Comparison of ENCODE assay signal across 17 cellular contexts in the genomic region with DNA sequence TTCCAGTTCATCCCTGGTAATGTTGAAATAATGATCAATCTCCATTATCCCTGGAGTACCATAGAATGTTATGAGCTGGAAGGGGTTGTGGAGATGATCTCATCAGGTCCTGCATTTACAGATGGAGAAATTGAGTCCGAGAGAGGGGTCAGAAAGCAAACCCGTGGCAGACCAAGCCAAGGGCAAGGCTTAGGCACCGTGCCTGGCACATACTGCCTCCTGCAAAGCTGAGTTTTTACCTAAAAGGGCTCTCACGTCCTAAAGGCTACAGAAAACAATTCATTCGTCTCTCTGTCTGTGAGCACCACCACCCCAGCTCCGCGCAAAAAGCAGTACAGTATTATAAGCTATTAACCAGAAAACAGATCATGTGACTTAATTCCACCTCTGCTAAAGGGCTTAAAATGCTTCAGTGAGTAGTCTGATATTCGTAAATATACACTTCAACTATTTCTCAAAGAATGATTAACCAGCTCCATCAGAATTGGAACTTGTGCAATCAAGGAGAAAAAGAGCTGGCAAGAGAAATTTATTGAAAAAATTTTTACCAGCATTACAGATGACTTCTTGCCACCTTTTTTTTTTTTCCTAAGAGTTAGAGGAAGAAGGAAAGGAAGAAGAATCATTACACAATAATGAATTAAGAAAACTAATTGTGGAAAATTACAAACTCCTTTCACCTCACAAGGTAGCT. TPM values are rescaled to one million over a fixed set of nuclear protein-coding genes. Genes with fewer than 3 reads are reported as not detected.
DNase-seq lines count a peak whose midpoint lies in the region; ATAC-seq, FAIRE-seq and TF ChIP-seq lines count a peak whose summit lies in the region.
"Had no signal": no experiment of that assay in that cellular context is flagged by ENCODE, and none has a peak within 500 bp of the region (broad histone marks: within the 10 kb centered on the region; RNA-seq: fewer than 3 reads in every experiment).

No MANE protein-coding gene starts in this region.

- no peak overlapping the region for H2AFZ ChIP-seq in trophoblast cell (ENCODE audit: insufficient read depth, low read length, poor library complexity)

- peaks cover 43% of the 10 kb centered on the region for H3K79me1 ChIP-seq in trophoblast cell (ENCODE audit: low read length)

- peak overlapping the region; percentile 98 for H3K27ac ChIP-seq in foreskin keratinocyte
- peak overlapping the region; percentile 14 for H3K27ac ChIP-seq in trophoblast cell (ENCODE audit: low read depth, low read length)
- H3K27ac ChIP-seq: brain microvascular endothelial cell had no signal

- peak overlapping the region; percentile 22 for H2AK5ac ChIP-seq in trophoblast cell (ENCODE audit: low read length)

- H2BK120ac ChIP-seq in trophoblast cell (ENCODE audit: insufficient read depth, low read length, poor library complexity), result no peak overlapping the region

- H3K23ac ChIP-seq in trophoblast cell (ENCODE audit: low read length), result no peak overlapping the region

- DNase-seq in foreskin keratinocyte (no peak), trophoblast cell (no peak), iPS-NIHi7 (ENCODE audit: extremely low spot score) (no peak), NCI-H187 (lab: John Stamatoyannopoulos, UW) (no peak)
- no peak for DNase-seq in activated CD4-positive, alpha-beta memory T cell treated with anti-CD3 and anti-CD28 coated beads, Interleukin-2, amount 10 ng/mL, durations not matched to agents 7 days and 5 days
- no peak for DNase-seq in stimulated activated naive CD8-positive, alpha-beta T cell treated with anti-CD3 and anti-CD28 coated beads, Interleukin-15, amount 100 ng/mL, for 72 hours
- DNase-seq: activated CD4-positive, alpha-beta T cell treated with anti-CD3 and anti-CD28 coated beads, Interleukin-2, amount 10 ng/mL, durations not matched to agents 24 days and 14 days; activated effector memory CD4-positive, alpha-beta T cell treated with anti-CD3 and anti-CD28 coated beads, Interleukin-2, amount 50 U/mL, for 16 hours; AML-193; brain microvascular endothelial cell; immature natural killer cell; NCI-H1436 treated with DMSO at 0.1 percent for 48 hours; NCI-H748 treated with DMSO at 0.1 percent for 48 hours; stimulated activated CD4-positive, alpha-beta T cell treated with anti-CD3 and anti-CD28 coated beads, Interleukin-12 subunit alpha, Interleukin-12 subunit beta, amount 100 ng/mL, for 4 hours had no signal

- H3K36me3 ChIP-seq in trophoblast cell (ENCODE audit: control insufficient read depth in 1 of 2, insufficient read depth in 2 of 2, low read length in 2 of 2), result no peaks in the 10 kb centered on the region
- H3K36me3 ChIP-seq: brain microvascular endothelial cell had no signal

- H3K4me3 Mint-ChIP-seq in activated CD4-positive, alpha-beta memory T cell treated with anti-CD3 and anti-CD28 coated beads, Interleukin-2, amount 10 ng/mL, durations not matched to agents 7 days and 5 days, result no peak overlapping the region
- no peak overlapping the region for H3K4me3 Mint-ChIP-seq in stimulated activated naive CD8-positive, alpha-beta T cell treated with anti-CD3 and anti-CD28 coated beads, Interleukin-15, amount 100 ng/mL, for 72 hours
- H3K4me3 Mint-ChIP-seq: activated CD4-positive, alpha-beta T cell treated with anti-CD3 and anti-CD28 coated beads, Interleukin-2, amount 10 ng/mL, durations not matched to agents 24 days and 14 days had no signal

- H3K4me2 ChIP-seq in trophoblast cell (ENCODE audit: low read length), result no peak overlapping the region

- ATAC-seq in foreskin keratinocyte, result no peak
- no peak for ATAC-seq in stimulated activated naive CD8-positive, alpha-beta T cell treated with anti-CD3 and anti-CD28 coated beads, Interleukin-15, amount 100 ng/mL, for 72 hours

- peaks cover 1% of the 10 kb centered on the region for H3K9me3 ChIP-seq in trophoblast cell (ENCODE audit: insufficient read depth, low read depth, low read length)

- POLR2A ChIA-PET in activated CD4-positive, alpha-beta memory T cell treated with anti-CD3 and anti-CD28 coated beads, Interleukin-2, amount 10 ng/mL, durations not matched to agents 7 days and 5 days (lab: Charles Lee), result interaction anchor here (1.1 kb wide), 1 partner anchor 230 kb away, joined by 3 read pairs; a partner anchor contains a TSS

- FAIRE-seq in G401.6 (lab: Jason Lieb, UNC), result peak; percentile 27
- FAIRE-seq in TTC549 (lab: Jason Lieb, UNC), result peak; percentile 63

- H4K8ac ChIP-seq in trophoblast cell (ENCODE audit: low read depth, low read length), result no peak overlapping the region

- no peak overlapping the region for H4K12ac ChIP-seq in trophoblast cell (ENCODE audit: low read depth, low read length)

- peaks cover 14% of the 10 kb centered on the region for H3K79me2 ChIP-seq in trophoblast cell (ENCODE audit: control insufficient read depth, insufficient read depth, low read length, poor library complexity)

- H3K36me3 Mint-ChIP-seq in activated CD4-positive, alpha-beta memory T cell treated with anti-CD3 and anti-CD28 coated beads, Interleukin-2, amount 10 ng/mL, durations not matched to agents 7 days and 5 days (ENCODE audit: low read depth), result no peaks in the 10 kb centered on the region
- H3K36me3 Mint-ChIP-seq: immature natural killer cell had no signal

- H3K9ac ChIP-seq in trophoblast cell (ENCODE audit: low read length), result no peak overlapping the region

- CTCF ChIA-PET in activated CD4-positive, alpha-beta memory T cell treated with anti-CD3 and anti-CD28 coated beads, Interleukin-2, amount 10 ng/mL, durations not matched to agents 7 days and 5 days (lab: Charles Lee), result interaction anchor here (2.1 kb wide), 1 partner anchor 21 kb away, joined by 8 read pairs; no protein-coding TSS in a partner anchor

- H3K14ac ChIP-seq in trophoblast cell (ENCODE audit: low read length), result no peak overlapping the region

- no peak overlapping the region for H3K4me3 ChIP-seq in trophoblast cell (ENCODE audit: low read depth, low read length)

- no peak overlapping the region for H3K4ac ChIP-seq in trophoblast cell (ENCODE audit: low read depth, low read length)

- peak overlapping the region; percentile 86 for H2BK12ac ChIP-seq in trophoblast cell (ENCODE audit: low read length)

- H3K4me1 Mint-ChIP-seq in activated CD4-positive, alpha-beta memory T cell treated with anti-CD3 and anti-CD28 coated beads, Interleukin-2, amount 10 ng/mL, durations not matched to agents 7 days and 5 days, result peaks cover 20% of the 10 kb centered on the region
- peaks cover 16% of the 10 kb centered on the region for H3K4me1 Mint-ChIP-seq in stimulated activated naive CD8-positive, alpha-beta T cell treated with anti-CD3 and anti-CD28 coated beads, Interleukin-15, amount 100 ng/mL, for 72 hours

- H3K18ac ChIP-seq in trophoblast cell (ENCODE audit: low read length), result no peak overlapping the region

- no peak for TF ChIP-seq CTCF in foreskin keratinocyte (conservative IDR thresholded peaks at IDR 0.05)

- WGBS in trophoblast cell (ENCODE audit: extremely low coverage, insufficient coverage, insufficient read length), result no CpG with 5 or more reads among the region's 8 CpGs

- H2BK5ac ChIP-seq in trophoblast cell (ENCODE audit: low read depth, low read length, poor library complexity), result no peak overlapping the region

- H3K9me3 Mint-ChIP-seq in activated CD4-positive, alpha-beta memory T cell treated with anti-CD3 and anti-CD28 coated beads, Interleukin-2, amount 10 ng/mL, durations not matched to agents 7 days and 5 days, result no peaks in the 10 kb centered on the region
- no peaks in the 10 kb centered on the region for H3K9me3 Mint-ChIP-seq in stimulated activated naive CD8-positive, alpha-beta T cell treated with anti-CD3 and anti-CD28 coated beads, Interleukin-15, amount 100 ng/mL, for 72 hours
- H3K9me3 Mint-ChIP-seq: activated CD4-positive, alpha-beta T cell treated with anti-CD3 and anti-CD28 coated beads, Interleukin-2, amount 10 ng/mL, durations not matched to agents 24 days and 14 days; immature natural killer cell had no signal

- no peak overlapping the region for H3K27ac Mint-ChIP-seq in activated CD4-positive, alpha-beta memory T cell treated with anti-CD3 and anti-CD28 coated beads, Interleukin-2, amount 10 ng/mL, durations not matched to agents 7 days and 5 days
- no peak overlapping the region for H3K27ac Mint-ChIP-seq in stimulated activated naive CD8-positive, alpha-beta T cell treated with anti-CD3 and anti-CD28 coated beads, Interleukin-15, amount 100 ng/mL, for 72 hours

- H3K27me3 ChIP-seq in foreskin keratinocyte, result no peaks in the 10 kb centered on the region
- H3K27me3 ChIP-seq in trophoblast cell (ENCODE audit: insufficient read depth, low read length), result no peaks in the 10 kb centered on the region
- H3K27me3 ChIP-seq: brain microvascular endothelial cell had no signal

- H3K4me1 ChIP-seq in foreskin keratinocyte (peaks cover 41% of the 10 kb centered on the region), trophoblast cell (ENCODE audit: control insufficient read depth in 1 of 2, insufficient read depth in 2 of 2, low read length in 2 of 2) (peaks cover 28 to 33% of the 10 kb centered on the region in 2 experiments)

- no peak overlapping the region for H4K91ac ChIP-seq in trophoblast cell (ENCODE audit: low read depth, low read length)

- H3K27me3 Mint-ChIP-seq in activated CD4-positive, alpha-beta memory T cell treated with anti-CD3 and anti-CD28 coated beads, Interleukin-2, amount 10 ng/mL, durations not matched to agents 7 days and 5 days, result no peaks in the 10 kb centered on the region
- H3K27me3 Mint-ChIP-seq in stimulated activated naive CD8-positive, alpha-beta T cell treated with anti-CD3 and anti-CD28 coated beads, Interleukin-15, amount 100 ng/mL, for 72 hours, result no peaks in the 10 kb centered on the region
- H3K27me3 Mint-ChIP-seq: activated CD4-positive, alpha-beta T cell treated with anti-CD3 and anti-CD28 coated beads, Interleukin-2, amount 10 ng/mL, durations not matched to agents 24 days and 14 days had no signal

RNA-seq across cellular contexts. Expression of a gene that starts 3.4 kb away (rescaled TPM):
- total RNA-seq in foreskin keratinocyte, result 4.3 and 5.2 TPM in 2 replicates
- 1.0 and 1.1 TPM in 2 replicates for polyA plus RNA-seq in foreskin keratinocyte
- 9.4 and 9.5 TPM in 2 replicates for polyA plus RNA-seq in trophoblast cell (2013)
- total RNA-seq in activated CD4-positive, alpha-beta memory T cell treated with anti-CD3 and anti-CD28 coated beads, Interleukin-2, amount 10 ng/mL, durations not matched to agents 7 days and 5 days, result 1 to 10 TPM; 4.3 to 6.2 TPM

RNA-seq across cellular contexts. Expression of a gene that starts 36.6 kb away (rescaled TPM):
- total RNA-seq in foreskin keratinocyte, result 0.07 TPM in 2 replicates
- 0.06 TPM in 2 replicates for polyA plus RNA-seq in foreskin keratinocyte
- polyA plus RNA-seq in trophoblast cell (2013), result 0.12 and 0.15 TPM in 2 replicates
- not detected for total RNA-seq in activated CD4-positive, alpha-beta memory T cell treated with anti-CD3 and anti-CD28 coated beads, Interleukin-2, amount 10 ng/mL, durations not matched to agents 7 days and 5 days
- total RNA-seq: activated CD4-positive, alpha-beta T cell treated with anti-CD3 and anti-CD28 coated beads, Interleukin-2, amount 10 ng/mL, durations not matched to agents 24 days and 14 days had no signal
- polyA plus RNA-seq: neural cell had no signal
